In genomic region chr20:44186674-44187053, GRCh38 we compare ENCODE assay signal across 9 cellular contexts. TPM values are rescaled to one million over a fixed set of nuclear protein-coding genes. Genes with fewer than 3 reads are reported as not detected.
A peak's percentile ranks its signal among the peaks of the same experiment; 100 is the strongest.
DNase-seq lines count a peak whose midpoint lies in the region; ATAC-seq and TF ChIP-seq lines count a peak whose summit lies in the region.
"Had no signal": no experiment of that assay in that cellular context is flagged by ENCODE, and none has a peak within 500 bp of the region (broad histone marks: within the 10 kb centered on the region; RNA-seq: fewer than 3 reads in every experiment).

No MANE protein-coding gene starts in this region.

- no peaks in the 10 kb centered on the region for H3K79me2 ChIP-seq in HCT116 (ENCODE audit: insufficient read depth, low read length)
- H3K79me2 ChIP-seq in smooth muscle cell (ENCODE audit: low read depth), result peaks cover 13% of the 10 kb centered on the region

- RAD21 ChIA-PET in HCT116 (lab: Charles Lee; ENCODE audit: low non-redundant PET in 1 of 2, low total read pairs in 2 of 2, uncharacterized antibody in 2 of 2, unreplicated experiment in 2 of 2), result no interaction called here

- H3K4me2 ChIP-seq in HCT116 (ENCODE audit: low read length) (peak overlapping the region; percentile 71), smooth muscle cell (peak overlapping the region; percentile 95)

- H2AFZ ChIP-seq in HCT116 (ENCODE audit: low read depth, low read length, poor library complexity, severe bottlenecking) (peak overlapping the region; percentile 18), smooth muscle cell (ENCODE audit: low read depth) (peak overlapping the region; percentile 91)

- CTCF ChIA-PET in HCT116 (lab: Charles Lee), result interaction anchor here (1.3 kb wide), 1 partner anchor 738 kb away, joined by 3 read pairs; no protein-coding TSS in a partner anchor

- H4K20me1 ChIP-seq in HCT116 (ENCODE audit: insufficient read depth), result no peaks in the 10 kb centered on the region
- H4K20me1 ChIP-seq in smooth muscle cell (ENCODE audit: low read depth), result no peaks in the 10 kb centered on the region

- H3K9me2 ChIP-seq in HCT116 (ENCODE audit: insufficient read depth), result no peaks in the 10 kb centered on the region

- H3F3A ChIP-seq in smooth muscle cell (ENCODE audit: low read depth), result peaks cover 5% of the 10 kb centered on the region

- H3K36me3 ChIP-seq in HCT116 (ENCODE audit: control insufficient read depth in 1 of 2, insufficient read depth in 2 of 2, low read length in 2 of 2), result no peaks in the 10 kb centered on the region
- no peaks in the 10 kb centered on the region for H3K36me3 ChIP-seq in breast epithelium
- H3K36me3 ChIP-seq in smooth muscle cell (ENCODE audit: low read depth), result no peaks in the 10 kb centered on the region
- no peaks in the 10 kb centered on the region for H3K36me3 ChIP-seq in effector memory CD4-positive, alpha-beta T cell (ENCODE audit: control insufficient read depth, insufficient read depth, low read length)

- TF ChIP-seq POLR2A in HCT116 (IDR thresholded peaks at IDR 0.05; ENCODE audit: borderline replicate concordance, extremely low read depth, insufficient read depth, insufficient read length) (no peak), breast epithelium (IDR thresholded peaks at IDR 0.05) (no peak)

- H3K9me3 ChIP-seq in HCT116 (ENCODE audit: control insufficient read depth in 1 of 2, insufficient read depth in 1 of 2, low read depth in 1 of 2, low read length in 2 of 2) (no peaks in the 10 kb centered on the region), breast epithelium (no peaks in the 10 kb centered on the region), smooth muscle cell (replicated peaks; ENCODE audit: low read depth) (no peaks in the 10 kb centered on the region)
- H3K9me3 ChIP-seq in effector memory CD4-positive, alpha-beta T cell (ENCODE audit: control insufficient read depth, low read length), result no peaks in the 10 kb centered on the region

- H3K4me1 ChIP-seq in HCT116 (ENCODE audit: control insufficient read depth in 1 of 2, insufficient read depth in 2 of 2, low read length in 2 of 2), result peaks cover 16 to 22% of the 10 kb centered on the region in 2 experiments
- peaks cover 3 to 8% of the 10 kb centered on the region in 2 donors for H3K4me1 ChIP-seq in breast epithelium
- H3K4me1 ChIP-seq in smooth muscle cell (ENCODE audit: low read depth), result peaks cover 14% of the 10 kb centered on the region
- peaks cover 4% of the 10 kb centered on the region for H3K4me1 ChIP-seq in effector memory CD4-positive, alpha-beta T cell (ENCODE audit: control insufficient read depth, insufficient read depth, low read length, poor library complexity, severe bottlenecking)

- H3K9ac ChIP-seq in HCT116 (ENCODE audit: low read length) (peak overlapping the region; percentile 26; the same call in 1 of the 2 replicates), smooth muscle cell (ENCODE audit: low read depth) (peak overlapping the region; percentile 56)

- 0 out of 2 replicates have a peak, but pooled peaks have one; percentile 7 for ATAC-seq in HCT116
- no peak for ATAC-seq in esophagus mucosa
- ATAC-seq in GM21786 (IDR thresholded peaks at IDR 0.05; ENCODE audit: unreplicated experiment), result no peak

- no peak for TF ChIP-seq RAD21 in HCT116 (IDR thresholded peaks at IDR 0.05; ENCODE audit: low read depth)

- BruUV-seq in HCT116 (replicated peaks; lab: Mats Ljungman, UMichigan), result no TSS peak

- DNase-seq in HCT116 (ENCODE audit: low read depth, low spot score) (no peak), breast epithelium (ENCODE audit: low spot score in 2 of 2) (peak in 1 of 2 donors; percentile 27), left kidney (ENCODE audit: low read depth, low spot score) (peak; percentile 51), smooth muscle cell (lab: John Stamatoyannopoulos, UW; ENCODE audit: unreplicated experiment) (no peak), NCI-H146 treated with DMSO at 0.1 percent for 48 hours (lab: John Stamatoyannopoulos, UW; ENCODE audit: unreplicated experiment) (no peak)
- DNase-seq in effector memory CD4-positive, alpha-beta T cell, result no peak
- DNase-seq: NCI-H1930 had no signal

- POLR2A ChIA-PET in HCT116 (lab: Charles Lee), result no interaction called here

- H3K27ac ChIP-seq in HCT116 (ENCODE audit: low read depth, low read length), result no peak overlapping the region
- peak overlapping the region; percentile 85 to 88 for H3K27ac ChIP-seq in breast epithelium
- H3K27ac ChIP-seq in smooth muscle cell (ENCODE audit: low read depth), result peak overlapping the region; percentile 91
- no peak overlapping the region for H3K27ac ChIP-seq in effector memory CD4-positive, alpha-beta T cell (ENCODE audit: insufficient read depth, low read length, poor library complexity, severe bottlenecking)

- H3K27me3 ChIP-seq in HCT116 (ENCODE audit: insufficient read depth, low read length) (no peaks in the 10 kb centered on the region), breast epithelium (peaks cover 0 to 7% of the 10 kb centered on the region in 2 donors), smooth muscle cell (ENCODE audit: low read depth) (no peaks in the 10 kb centered on the region)
- H3K27me3 ChIP-seq in effector memory CD4-positive, alpha-beta T cell (replicated peaks; ENCODE audit: control insufficient read depth, insufficient read depth, low read length, poor library complexity, severe bottlenecking), result peaks cover 25% of the 10 kb centered on the region

- TF ChIP-seq CTCF in HCT116 (IDR thresholded peaks at IDR 0.05 in 2 of 3, conservative IDR thresholded peaks at IDR 0.05 in 1 of 3; ENCODE audit: borderline replicate concordance in 1 of 3, insufficient read depth in 1 of 3, low read depth in 2 of 3, low read length in 2 of 3) (no peak), breast epithelium (IDR thresholded peaks at IDR 0.05) (no peak), smooth muscle cell (IDR thresholded peaks at IDR 0.05; ENCODE audit: borderline replicate concordance, insufficient read depth, poor library complexity, severe bottlenecking) (no peak)

- WGBS in smooth muscle cell (ENCODE audit: low lambda C conversion rate), result 24% methylated on average over 12 of the region's 14 CpGs

- intact Hi-C loops in HCT116 (cut with micrococcal nuclease) (no loop called here), breast epithelium (cut with DNase I; ENCODE audit: low total_unique reads) (loop anchor here (5.0 kb wide), 1 partner anchor 64 kb away; no protein-coding TSS in a partner anchor)

- H3K4me3 ChIP-seq in HCT116 (replicated peaks in 1 of 2; ENCODE audit: low read depth in 1 of 2, low read length in 2 of 2), result peak overlapping the region; percentile 16 to 30; a peak in 3 of 4 replicates
- peak overlapping the region; percentile 33 to 73 (median 58) for H3K4me3 ChIP-seq in breast epithelium
- H3K4me3 ChIP-seq in smooth muscle cell, result peak overlapping the region; percentile 65
- H3K4me3 ChIP-seq in effector memory CD4-positive, alpha-beta T cell (ENCODE audit: insufficient read depth, low read depth, low read length, poor library complexity, severe bottlenecking), result no peak overlapping the region

TF ChIP-seq in HCT116, 20 proteins besides CTCF, POLR2A, EP300 and RAD21:
- TF ChIP-seq ZFX (IDR thresholded peaks at IDR 0.05) (no peak), JUND (IDR thresholded peaks at IDR 0.05) (no peak), FOSL1 (IDR thresholded peaks at IDR 0.05; ENCODE audit: low read depth) (no peak)

RNA-seq across cellular contexts. Expression of gene JPH2, which starts 0.3 kb away (rescaled TPM):
- total RNA-seq in HCT116 (2021; ENCODE audit: unreplicated experiment) (0.17 TPM), breast epithelium (10 to 100 TPM in 2 of 3 donors, 1 to 10 TPM in 1; 9.3 to 16.4 (median 16.2) TPM), smooth muscle cell (3.9 and 4.4 TPM in 2 replicates), esophagus mucosa (1.0 TPM)
- polyA plus RNA-seq in HCT116 (2012), result 0.05 and 0.06 TPM in 2 replicates
- 6.0 and 7.4 TPM in 2 replicates for polyA plus RNA-seq in smooth muscle cell

RNA-seq across cellular contexts. Expression of gene OSER1, which starts 23.9 kb away (rescaled TPM):
- total RNA-seq in HCT116 (2021; ENCODE audit: unreplicated experiment) (28.4 TPM), breast epithelium (10 to 100 TPM; 59.6 to 73.8 (median 67.2) TPM), smooth muscle cell (32.8 and 42.3 TPM in 2 replicates), esophagus mucosa (20.6 TPM)
- polyA plus RNA-seq in HCT116 (2012), result 29.2 and 30.6 TPM in 2 replicates
- polyA plus RNA-seq in smooth muscle cell, result 33.1 and 37.6 TPM in 2 replicates

Comparison
In these comparisons a context has a peak if more than half of its experiments do, and no peak if none do; other contexts are left out.
1. H3K27ac ChIP-seq: peak in breast epithelium (2 of 2) and smooth muscle cell (single experiment); none in HCT116 (single experiment) and effector memory CD4-positive, alpha-beta T cell (single experiment).